11 cellular contexts compared by ENCODE assay signal in genomic region chr19:12997967-12998940, GRCh38. TPM values are rescaled to one million over a fixed set of nuclear protein-coding genes. Genes with fewer than 3 reads are reported as not detected.
DNase-seq lines count a peak whose midpoint lies in the region; ATAC-seq and TF ChIP-seq lines count a peak whose summit lies in the region.
"Had no signal": no experiment of that assay in that cellular context is flagged by ENCODE, and none has a peak within 500 bp of the region (broad histone marks: within the 10 kb centered on the region; RNA-seq: fewer than 3 reads in every experiment).

No MANE protein-coding gene starts in this region.

- no peak for ATAC-seq in stimulated activated memory B cell treated with anti-CD40 and anti-IgM and Interleukin-4, amounts not matched to agents 10 μg/mL and 1 μg/mL and 100 μg/mL, for 72 hours
- ATAC-seq in GM21360 (IDR thresholded peaks at IDR 0.05; ENCODE audit: unreplicated experiment) (no peak), GM21390 (IDR thresholded peaks at IDR 0.05; ENCODE audit: unreplicated experiment) (no peak)
- ATAC-seq: activated T-helper 17 cell treated with anti-CD3 and anti-CD28 coated beads, Interleukin-2, amount 50 U/mL, for 72 hours had no signal

- peaks cover 15% of the 10 kb centered on the region for H3K36me3 Mint-ChIP-seq in Calu3 (ENCODE audit: insufficient read depth, unreplicated experiment)
- H3K36me3 Mint-ChIP-seq in activated T-helper 1 cell treated with anti-CD3 and anti-CD28 coated beads, Interleukin-12 subunit alpha, Interleukin-12 subunit beta, Interleukin-2, Interleukin-4 antibody, amounts not matched to agents 30 ng/mL and 10 ng/mL and 1 ng/mL, durations not matched to agents 14 hours and 24 hours and 36 hours (ENCODE audit: low read depth), result peaks cover 4% of the 10 kb centered on the region
- no peaks in the 10 kb centered on the region for H3K36me3 Mint-ChIP-seq in stimulated activated memory B cell treated with anti-CD40 and anti-IgM and Interleukin-4, amounts not matched to agents 10 μg/mL and 1 μg/mL and 100 μg/mL, for 72 hours

- BruUV-seq in Calu3 (replicated peaks; lab: Mats Ljungman, UMichigan), result TSS peak; percentile 66

- intact Hi-C loops in Calu3 (cut with micrococcal nuclease; ENCODE audit: unreplicated experiment), result no loop called here
- intact Hi-C loops in activated T-helper 1 cell treated with anti-CD3 and anti-CD28 coated beads, Interleukin-12 subunit alpha, Interleukin-12 subunit beta, Interleukin-2, Interleukin-4 antibody, amounts not matched to agents 30 ng/mL and 10 ng/mL and 1 ng/mL, durations not matched to agents 14 hours and 24 hours and 36 hours (cut with micrococcal nuclease), result no loop called here

- no peak for DNase-seq in Calu3
- DNase-seq in activated T-helper 1 cell treated with anti-CD3 and anti-CD28 coated beads, Interleukin-12 subunit alpha, Interleukin-12 subunit beta, Interleukin-2, Interleukin-4 antibody, amounts not matched to agents 30 ng/mL and 10 ng/mL and 1 ng/mL, durations not matched to agents 14 hours and 24 hours and 36 hours (ENCODE audit: low spot score), result no peak
- peak; percentile 5 for DNase-seq in inferior parietal cortex (ENCODE audit: extremely low spot score)
- no peak for DNase-seq in hippocampal formation (lab: John Stamatoyannopoulos, UW)
- no peak for DNase-seq in SHP77 (lab: John Stamatoyannopoulos, UW)
- DNase-seq: stimulated activated CD8-positive, alpha-beta memory T cell treated with anti-CD3 and anti-CD28 coated beads, Interleukin-4, amount 100 ng/mL, for 48 hours had no signal

- CTCF ChIA-PET in Calu3 (lab: Charles Lee), result no interaction called here

- no peak overlapping the region for H3K27ac Mint-ChIP-seq in Calu3 (ENCODE audit: unreplicated experiment)
- no peak overlapping the region for H3K27ac Mint-ChIP-seq in activated T-helper 1 cell treated with anti-CD3 and anti-CD28 coated beads, Interleukin-12 subunit alpha, Interleukin-12 subunit beta, Interleukin-2, Interleukin-4 antibody, amounts not matched to agents 30 ng/mL and 10 ng/mL and 1 ng/mL, durations not matched to agents 14 hours and 24 hours and 36 hours
- no peak overlapping the region for H3K27ac Mint-ChIP-seq in stimulated activated memory B cell treated with anti-CD40 and anti-IgM and Interleukin-4, amounts not matched to agents 10 μg/mL and 1 μg/mL and 100 μg/mL, for 72 hours
- H3K27ac Mint-ChIP-seq: activated T-helper 17 cell treated with anti-CD3 and anti-CD28 coated beads, Interleukin-2, amount 50 U/mL, for 72 hours had no signal

- H3K27me3 Mint-ChIP-seq in Calu3 (ENCODE audit: unreplicated experiment), result peaks cover 14% of the 10 kb centered on the region
- H3K27me3 Mint-ChIP-seq in activated T-helper 1 cell treated with anti-CD3 and anti-CD28 coated beads, Interleukin-12 subunit alpha, Interleukin-12 subunit beta, Interleukin-2, Interleukin-4 antibody, amounts not matched to agents 30 ng/mL and 10 ng/mL and 1 ng/mL, durations not matched to agents 14 hours and 24 hours and 36 hours (ENCODE audit: insufficient read depth), result peaks cover 27% of the 10 kb centered on the region
- peaks cover 14% of the 10 kb centered on the region for H3K27me3 Mint-ChIP-seq in stimulated activated memory B cell treated with anti-CD40 and anti-IgM and Interleukin-4, amounts not matched to agents 10 μg/mL and 1 μg/mL and 100 μg/mL, for 72 hours

- no peak overlapping the region for H3K4me3 Mint-ChIP-seq in Calu3 (ENCODE audit: low read depth, unreplicated experiment)
- peak overlapping the region; percentile 13 for H3K4me3 Mint-ChIP-seq in activated T-helper 1 cell treated with anti-CD3 and anti-CD28 coated beads, Interleukin-12 subunit alpha, Interleukin-12 subunit beta, Interleukin-2, Interleukin-4 antibody, amounts not matched to agents 30 ng/mL and 10 ng/mL and 1 ng/mL, durations not matched to agents 14 hours and 24 hours and 36 hours
- H3K4me3 Mint-ChIP-seq in stimulated activated memory B cell treated with anti-CD40 and anti-IgM and Interleukin-4, amounts not matched to agents 10 μg/mL and 1 μg/mL and 100 μg/mL, for 72 hours, result peak overlapping the region; percentile 9

- peaks cover 8% of the 10 kb centered on the region for H3K4me1 Mint-ChIP-seq in Calu3 (ENCODE audit: low read depth, unreplicated experiment)
- peaks cover 7% of the 10 kb centered on the region for H3K4me1 Mint-ChIP-seq in activated T-helper 1 cell treated with anti-CD3 and anti-CD28 coated beads, Interleukin-12 subunit alpha, Interleukin-12 subunit beta, Interleukin-2, Interleukin-4 antibody, amounts not matched to agents 30 ng/mL and 10 ng/mL and 1 ng/mL, durations not matched to agents 14 hours and 24 hours and 36 hours (ENCODE audit: low read depth)
- peaks cover 11% of the 10 kb centered on the region for H3K4me1 Mint-ChIP-seq in stimulated activated memory B cell treated with anti-CD40 and anti-IgM and Interleukin-4, amounts not matched to agents 10 μg/mL and 1 μg/mL and 100 μg/mL, for 72 hours

- no peak for TF ChIP-seq CTCF in Calu3 (IDR thresholded peaks at IDR 0.05; ENCODE audit: unreplicated experiment)

- no peaks in the 10 kb centered on the region for H3K9me3 Mint-ChIP-seq in Calu3 (ENCODE audit: low read depth, unreplicated experiment)
- no peaks in the 10 kb centered on the region for H3K9me3 Mint-ChIP-seq in activated T-helper 1 cell treated with anti-CD3 and anti-CD28 coated beads, Interleukin-12 subunit alpha, Interleukin-12 subunit beta, Interleukin-2, Interleukin-4 antibody, amounts not matched to agents 30 ng/mL and 10 ng/mL and 1 ng/mL, durations not matched to agents 14 hours and 24 hours and 36 hours
- H3K9me3 Mint-ChIP-seq in stimulated activated memory B cell treated with anti-CD40 and anti-IgM and Interleukin-4, amounts not matched to agents 10 μg/mL and 1 μg/mL and 100 μg/mL, for 72 hours, result no peaks in the 10 kb centered on the region
- H3K9me3 Mint-ChIP-seq: activated T-helper 17 cell treated with anti-CD3 and anti-CD28 coated beads, Interleukin-2, amount 50 U/mL, for 72 hours had no signal

RNA-seq across cellular contexts. Expression of gene NFIX, which starts 3.0 kb away (rescaled TPM):
- 16.4 and 21.9 TPM in 2 replicates for total RNA-seq in Calu3 (2022)
- 4.5 and 8.0 TPM in 2 replicates for total RNA-seq in activated T-helper 1 cell treated with anti-CD3 and anti-CD28 coated beads, Interleukin-12 subunit alpha, Interleukin-12 subunit beta, Interleukin-2, Interleukin-4 antibody, amounts not matched to agents 30 ng/mL and 10 ng/mL and 1 ng/mL, durations not matched to agents 14 hours and 24 hours and 36 hours

RNA-seq across cellular contexts. Expression of gene DAND5, which starts 28.9 kb away (rescaled TPM):
- total RNA-seq in Calu3 (2022), result 0.21 and 0.47 TPM in 2 replicates
- total RNA-seq in activated T-helper 1 cell treated with anti-CD3 and anti-CD28 coated beads, Interleukin-12 subunit alpha, Interleukin-12 subunit beta, Interleukin-2, Interleukin-4 antibody, amounts not matched to agents 30 ng/mL and 10 ng/mL and 1 ng/mL, durations not matched to agents 14 hours and 24 hours and 36 hours, result 0.10 TPM in 2 replicates
- total RNA-seq: H7 had no signal

RNA-seq across cellular contexts. Expression of gene GADD45GIP1, which starts 41.2 kb away (rescaled TPM):
- total RNA-seq in Calu3 (2022), result 20.0 and 21.6 TPM in 2 replicates
- total RNA-seq in activated T-helper 1 cell treated with anti-CD3 and anti-CD28 coated beads, Interleukin-12 subunit alpha, Interleukin-12 subunit beta, Interleukin-2, Interleukin-4 antibody, amounts not matched to agents 30 ng/mL and 10 ng/mL and 1 ng/mL, durations not matched to agents 14 hours and 24 hours and 36 hours, result 32.1 and 33.2 TPM in 2 replicates

RNA-seq across cellular contexts. Expression of gene RAD23A, which starts 52.6 kb away (rescaled TPM):
- total RNA-seq in Calu3 (2022), result 101 and 110 TPM in 2 replicates
- 197 and 202 TPM in 2 replicates for total RNA-seq in activated T-helper 1 cell treated with anti-CD3 and anti-CD28 coated beads, Interleukin-12 subunit alpha, Interleukin-12 subunit beta, Interleukin-2, Interleukin-4 antibody, amounts not matched to agents 30 ng/mL and 10 ng/mL and 1 ng/mL, durations not matched to agents 14 hours and 24 hours and 36 hours

RNA-seq across cellular contexts. Expression of gene CALR, which starts 59.8 kb away (rescaled TPM):
- 680 and 718 TPM in 2 replicates for total RNA-seq in Calu3 (2022)
- 913 and 933 TPM in 2 replicates for total RNA-seq in activated T-helper 1 cell treated with anti-CD3 and anti-CD28 coated beads, Interleukin-12 subunit alpha, Interleukin-12 subunit beta, Interleukin-2, Interleukin-4 antibody, amounts not matched to agents 30 ng/mL and 10 ng/mL and 1 ng/mL, durations not matched to agents 14 hours and 24 hours and 36 hours
